Comparison of ENCODE assay signal across 24 cellular contexts in genomic region chrX:56228914-56229313, GRCh38. TPM values are rescaled to one million over a fixed set of nuclear protein-coding genes. Genes with fewer than 3 reads are reported as not detected.
DNase-seq lines count a peak whose midpoint lies in the region; TF ChIP-seq lines count a peak whose summit lies in the region.
"Had no signal": no experiment of that assay in that cellular context is flagged by ENCODE, and none has a peak within 500 bp of the region (broad histone marks: within the 10 kb centered on the region; RNA-seq: fewer than 3 reads in every experiment).

No MANE protein-coding gene starts in this region.

- H3K27me3 ChIP-seq in esophagus (ENCODE audit: control insufficient read depth in 1 of 2, insufficient read depth in 2 of 2, low read length in 2 of 2) (no peaks in the 10 kb centered on the region), mucosa of rectum (ENCODE audit: control insufficient read depth in 2 of 2, insufficient read depth in 2 of 2, low read length in 2 of 2) (peaks cover 3 to 4% of the 10 kb centered on the region in 2 donors), vagina (no peaks in the 10 kb centered on the region)
- H3K27me3 ChIP-seq: sigmoid colon had no signal

- no peak overlapping the region for H3K4me3 ChIP-seq in esophagus (ENCODE audit: low read depth in 1 of 2, low read length in 2 of 2)
- H3K4me3 ChIP-seq in mucosa of rectum (ENCODE audit: low read length in 2 of 2) = no peak overlapping the region
- no peak overlapping the region for H3K4me3 ChIP-seq in vagina
- H3K4me3 ChIP-seq: sigmoid colon, stomach had no signal

- H3K27me3 Mint-ChIP-seq in activated CD4-positive, alpha-beta T cell treated with anti-CD3 and anti-CD28 coated beads, Interleukin-2, amount 10 ng/mL, durations not matched to agents 24 days and 14 days = no peaks in the 10 kb centered on the region
- peaks cover 12 to 32% (median 20%) of the 10 kb centered on the region in 3 donors for H3K27me3 Mint-ChIP-seq in CD14-positive monocyte (ENCODE audit: low read depth in 3 of 3)

- DNase-seq in activated CD4-positive, alpha-beta T cell treated with anti-CD3 and anti-CD28 coated beads, Interleukin-2, amount 10 ng/mL, durations not matched to agents 24 days and 14 days = no peak
- no peak for DNase-seq in activated CD4-positive, alpha-beta T cell treated with anti-CD3 and anti-CD28 coated beads, Interleukin-2, amount 50 U/mL, for 4 hours
- DNase-seq in vagina (ENCODE audit: extremely low spot score in 2 of 2) (no peak), CD14-positive monocyte (ENCODE audit: low spot score) (no peak), SW480 (ENCODE audit: low spot score) (no peak), NCI-H524 treated with DMSO at 0.1 percent for 48 hours (lab: John Stamatoyannopoulos, UW) (no peak)
- DNase-seq: activated gamma-delta T cell treated with Interleukin-2 at 50 U/mL for 16 hours; anterior cingulate cortex; cerebellar nuclear complex; DMS153; effector memory CD8-positive, alpha-beta T cell; Kasumi-1; NCI-H1417; NCI-H2171; NCI-H69; PC-3; sigmoid colon; stimulated activated CD4-positive, alpha-beta T cell treated with anti-CD3 and anti-CD28 coated beads, Interleukin-2, amount 100 ng/mL, for 24 hours; stomach; T-helper 9 cell had no signal

- 28 to 35% methylated on average over 2 of the region's 2 CpGs for WGBS in esophagus, 2 donors

- no peaks in the 10 kb centered on the region for H3K9me3 ChIP-seq in esophagus (ENCODE audit: control insufficient read depth in 2 of 2, insufficient read depth in 1 of 2, low read depth in 1 of 2, low read length in 1 of 2)
- no peaks in the 10 kb centered on the region for H3K9me3 ChIP-seq in mucosa of rectum (ENCODE audit: control insufficient read depth in 2 of 2, low read length in 2 of 2)
- H3K9me3 ChIP-seq in vagina = no peaks in the 10 kb centered on the region
- H3K9me3 ChIP-seq: sigmoid colon, stomach had no signal

- H3K4me3 Mint-ChIP-seq in activated CD4-positive, alpha-beta T cell treated with anti-CD3 and anti-CD28 coated beads, Interleukin-2, amount 10 ng/mL, durations not matched to agents 24 days and 14 days = peak overlapping the region; percentile 14
- no peak overlapping the region for H3K4me3 Mint-ChIP-seq in CD14-positive monocyte
- H3K4me3 Mint-ChIP-seq: effector memory CD8-positive, alpha-beta T cell had no signal

- intact Hi-C loops in activated CD4-positive, alpha-beta T cell treated with anti-CD3 and anti-CD28 coated beads, Interleukin-2, amount 10 ng/mL, durations not matched to agents 24 days and 14 days (cut with micrococcal nuclease) = no loop called here
- intact Hi-C loops in vagina (cut with DNase I) (no loop called here), CD14-positive monocyte (cut with micrococcal nuclease) (no loop called here)

- H3K4me1 ChIP-seq in esophagus (ENCODE audit: control insufficient read depth in 2 of 2, insufficient read depth in 2 of 2, low read length in 1 of 2) (no peaks in the 10 kb centered on the region), mucosa of rectum (ENCODE audit: control insufficient read depth in 2 of 2, insufficient read depth in 2 of 2, low read length in 2 of 2) (peaks cover 4 to 11% of the 10 kb centered on the region in 2 donors), vagina (peaks cover 19% of the 10 kb centered on the region)
- H3K4me1 ChIP-seq: sigmoid colon had no signal

- no peak overlapping the region for H3K9ac ChIP-seq in mucosa of rectum (ENCODE audit: low read depth in 1 of 2, low read length in 2 of 2)

- TF ChIP-seq POLR2A in vagina (IDR thresholded peaks at IDR 0.05) = no peak

- H3K27ac ChIP-seq in esophagus (ENCODE audit: low read depth in 2 of 2, low read length in 1 of 2) = peak overlapping the region; percentile 67 to 84
- peak overlapping the region; percentile 34 to 48 for H3K27ac ChIP-seq in mucosa of rectum (ENCODE audit: low read depth in 2 of 2, low read length in 2 of 2)
- H3K27ac ChIP-seq in vagina = peak overlapping the region; percentile 43
- H3K27ac ChIP-seq: C4-2B had no signal

- no peak for TF ChIP-seq CTCF in vagina (IDR thresholded peaks at IDR 0.05)
- TF ChIP-seq CTCF in CD14-positive monocyte (IDR thresholded peaks at IDR 0.05) = no peak

- H3K4me1 Mint-ChIP-seq in activated CD4-positive, alpha-beta T cell treated with anti-CD3 and anti-CD28 coated beads, Interleukin-2, amount 10 ng/mL, durations not matched to agents 24 days and 14 days = peaks cover 16% of the 10 kb centered on the region
- peaks cover 20% of the 10 kb centered on the region for H3K4me1 Mint-ChIP-seq in CD14-positive monocyte

- no peak overlapping the region for H3K27ac Mint-ChIP-seq in activated CD4-positive, alpha-beta T cell treated with anti-CD3 and anti-CD28 coated beads, Interleukin-2, amount 10 ng/mL, durations not matched to agents 24 days and 14 days
- no peak overlapping the region for H3K27ac Mint-ChIP-seq in CD14-positive monocyte
- H3K27ac Mint-ChIP-seq: effector memory CD8-positive, alpha-beta T cell had no signal

- H3K36me3 Mint-ChIP-seq in activated CD4-positive, alpha-beta T cell treated with anti-CD3 and anti-CD28 coated beads, Interleukin-2, amount 10 ng/mL, durations not matched to agents 24 days and 14 days (ENCODE audit: low read depth) = no peaks in the 10 kb centered on the region
- H3K36me3 Mint-ChIP-seq in CD14-positive monocyte = no peaks in the 10 kb centered on the region

- H3K9me3 Mint-ChIP-seq in activated CD4-positive, alpha-beta T cell treated with anti-CD3 and anti-CD28 coated beads, Interleukin-2, amount 10 ng/mL, durations not matched to agents 24 days and 14 days = no peaks in the 10 kb centered on the region
- H3K9me3 Mint-ChIP-seq in CD14-positive monocyte = peaks cover 0 to 8% (median 0%) of the 10 kb centered on the region in 7 donors
- H3K9me3 Mint-ChIP-seq: effector memory CD8-positive, alpha-beta T cell had no signal

- no peaks in the 10 kb centered on the region for H3K36me3 ChIP-seq in esophagus (ENCODE audit: control insufficient read depth in 2 of 2, insufficient read depth in 2 of 2, low read length in 1 of 2)
- H3K36me3 ChIP-seq in mucosa of rectum (ENCODE audit: control insufficient read depth in 2 of 2, insufficient read depth in 2 of 2, low read length in 2 of 2) = no peaks in the 10 kb centered on the region
- H3K36me3 ChIP-seq in vagina = no peaks in the 10 kb centered on the region
- H3K36me3 ChIP-seq: sigmoid colon, stomach had no signal

RNA-seq across cellular contexts. Expression of gene KLF8, which starts 3.2 kb away (rescaled TPM):
- 5.2 and 5.9 TPM in 2 replicates for total RNA-seq in activated CD4-positive, alpha-beta T cell treated with anti-CD3 and anti-CD28 coated beads, Interleukin-2, amount 10 ng/mL, durations not matched to agents 24 days and 14 days
- 10 to 100 TPM; 20.0 to 30.4 TPM for polyA plus RNA-seq in esophagus
- 33.1 TPM for total RNA-seq in vagina
- polyA plus RNA-seq in CD14-positive monocyte = under 1 TPM in 1 of 2 donors, not detected in 1; 0.34 TPM
- total RNA-seq: SK-MEL-5 had no signal
